ENCODE assay signal across 8 cellular contexts in the genomic region with DNA sequence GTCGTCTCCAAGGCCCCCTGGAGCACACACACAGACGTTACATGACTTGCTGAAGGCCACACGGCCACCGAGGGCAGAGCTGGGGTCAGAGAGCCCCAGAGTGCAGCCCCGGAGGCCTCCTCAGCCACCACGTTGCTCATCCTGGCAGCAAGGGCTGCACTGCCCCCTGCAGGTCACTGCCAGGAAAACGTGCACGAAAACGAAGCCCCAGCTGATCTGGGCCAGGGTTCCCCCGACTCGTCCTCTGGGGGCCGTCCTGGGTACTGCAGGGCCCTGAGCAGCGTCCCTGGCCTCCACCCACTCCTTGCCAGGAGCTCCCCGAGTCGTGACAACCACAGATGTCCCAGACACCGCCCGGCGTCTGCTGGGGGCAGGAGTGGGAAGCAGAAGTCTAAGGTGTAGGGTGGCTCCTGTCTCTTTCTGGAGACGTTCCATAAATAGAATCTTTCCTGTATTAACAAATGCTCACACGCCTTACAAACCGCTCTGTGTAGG. TPM values are rescaled to one million over a fixed set of nuclear protein-coding genes. Genes with fewer than 3 reads are reported as not detected.
A peak's percentile ranks its signal among the peaks of the same experiment; 100 is the strongest.
DNase-seq lines count a peak whose midpoint lies in the region; ATAC-seq and TF ChIP-seq lines count a peak whose summit lies in the region.

No MANE protein-coding gene starts in this region.

- H3K4me1 Mint-ChIP-seq in endothelial cell (ENCODE audit: unreplicated experiment) = peaks cover 19% of the 10 kb centered on the region
- peaks cover 28% of the 10 kb centered on the region for H3K4me1 Mint-ChIP-seq in mesothelial cell of epicardium

- H3K27me3 ChIP-seq in NT2/D1 (ENCODE audit: insufficient read depth, insufficient read length) = no peaks in the 10 kb centered on the region

- peak; percentile 84 for DNase-seq in GDM1 (lab: John Stamatoyannopoulos, UW)
- DNase-seq in HUDEP-2 (lab: John Stamatoyannopoulos, UW; ENCODE audit: unreplicated experiment in 76 of 76) = peak in 74 of 76 experiments; percentile 55 to 98 (median 93)
- DNase-seq in NT2/D1 (ENCODE audit: low read depth, low spot score) = peak; percentile 87
- DNase-seq in activated CD8-positive, alpha-beta memory T cell treated with anti-CD3 and anti-CD28 coated beads, Interleukin-2, amount 50 U/mL, for 24 hours (ENCODE audit: extremely low read depth) = peak; percentile 83
- peak; percentile 96 for DNase-seq in endothelial cell (ENCODE audit: low spot score)
- peak; percentile 80 to 91 for DNase-seq in mesothelial cell of epicardium (ENCODE audit: low spot score in 2 of 2, unreplicated experiment in 2 of 2)
- peak; percentile 91 to 93 for DNase-seq in stimulated activated CD8-positive, alpha-beta memory T cell treated with anti-CD3 and anti-CD28 coated beads, Interleukin-15, amount 100 ng/mL, for 48 hours (ENCODE audit: low read depth in 2 of 2)

- H3K36me3 Mint-ChIP-seq in endothelial cell (ENCODE audit: low read depth, unreplicated experiment) (peaks cover 19% of the 10 kb centered on the region), mesothelial cell of epicardium (peaks cover 10% of the 10 kb centered on the region)

- peaks cover 7% of the 10 kb centered on the region; the same call in 1 of the 2 replicates for H3K9me3 ChIP-seq in NT2/D1 (ENCODE audit: insufficient read depth, low read length)

- H3K9me3 Mint-ChIP-seq in endothelial cell (ENCODE audit: unreplicated experiment) (no peaks in the 10 kb centered on the region), mesothelial cell of epicardium (no peaks in the 10 kb centered on the region)

- ATAC-seq in HG02852 (IDR thresholded peaks at IDR 0.05; ENCODE audit: unreplicated experiment) = no peak

- H3K27ac Mint-ChIP-seq in endothelial cell (ENCODE audit: unreplicated experiment) (no peak overlapping the region), mesothelial cell of epicardium (peak overlapping the region; percentile 97)

- H3K4me1 ChIP-seq in NT2/D1 (ENCODE audit: insufficient read depth, insufficient read length) = peaks cover 27% of the 10 kb centered on the region

- TF ChIP-seq CTCF in endothelial cell (IDR thresholded peaks at IDR 0.05; ENCODE audit: unreplicated experiment) (peak; percentile 100), mesothelial cell of epicardium (IDR thresholded peaks at IDR 0.05; ENCODE audit: unreplicated experiment) (peak; percentile 95)

- H3K27me3 Mint-ChIP-seq in endothelial cell (ENCODE audit: unreplicated experiment) (peaks cover 20% of the 10 kb centered on the region), mesothelial cell of epicardium (ENCODE audit: low read depth) (no peaks in the 10 kb centered on the region)

- peaks cover 30% of the 10 kb centered on the region for H3K36me3 ChIP-seq in NT2/D1 (ENCODE audit: insufficient read depth, insufficient read length, low read length)

- H3K4me3 ChIP-seq in NT2/D1 (ENCODE audit: insufficient read length, low read depth) = peak overlapping the region; percentile 18

- H3K9ac ChIP-seq in NT2/D1 (ENCODE audit: insufficient read length, low read depth) = peak overlapping the region; percentile 77

- H3K4me3 Mint-ChIP-seq in endothelial cell (ENCODE audit: unreplicated experiment) (no peak overlapping the region), mesothelial cell of epicardium (peak overlapping the region; percentile 60)

RNA-seq across cellular contexts. Expression of gene TPGS1, which starts 3.4 kb away (rescaled TPM):
- 18.0 TPM for total RNA-seq in endothelial cell (ENCODE audit: unreplicated experiment)
- total RNA-seq in mesothelial cell of epicardium = 30.8 to 32.4 TPM (median 32.3 TPM) in 3 replicates

RNA-seq across cellular contexts. Expression of gene MADCAM1, which starts 14.4 kb away (rescaled TPM):
- total RNA-seq in endothelial cell (ENCODE audit: unreplicated experiment) = 6.5 TPM
- total RNA-seq in mesothelial cell of epicardium = 0.75 to 1.1 TPM (median 0.98 TPM) in 3 replicates

RNA-seq across cellular contexts. Expression of gene CDC34, which starts 20.9 kb away (rescaled TPM):
- total RNA-seq in endothelial cell (ENCODE audit: unreplicated experiment) (126 TPM), mesothelial cell of epicardium (98.1 to 106 TPM (median 99.5 TPM) in 3 replicates)

RNA-seq across cellular contexts. Expression of gene GZMM, which starts 33.2 kb away (rescaled TPM):
- not detected for total RNA-seq in endothelial cell (ENCODE audit: unreplicated experiment)
- total RNA-seq in mesothelial cell of epicardium = 0.25 to 0.40 TPM (median 0.29 TPM) in 3 replicates

RNA-seq across cellular contexts. Expression of gene SHC2, which starts 49.8 kb away (rescaled TPM):
- 46.9 TPM for total RNA-seq in endothelial cell (ENCODE audit: unreplicated experiment)
- total RNA-seq in mesothelial cell of epicardium = 85.1 to 91.0 TPM (median 86.4 TPM) in 3 replicates
